In the genomic region with DNA sequence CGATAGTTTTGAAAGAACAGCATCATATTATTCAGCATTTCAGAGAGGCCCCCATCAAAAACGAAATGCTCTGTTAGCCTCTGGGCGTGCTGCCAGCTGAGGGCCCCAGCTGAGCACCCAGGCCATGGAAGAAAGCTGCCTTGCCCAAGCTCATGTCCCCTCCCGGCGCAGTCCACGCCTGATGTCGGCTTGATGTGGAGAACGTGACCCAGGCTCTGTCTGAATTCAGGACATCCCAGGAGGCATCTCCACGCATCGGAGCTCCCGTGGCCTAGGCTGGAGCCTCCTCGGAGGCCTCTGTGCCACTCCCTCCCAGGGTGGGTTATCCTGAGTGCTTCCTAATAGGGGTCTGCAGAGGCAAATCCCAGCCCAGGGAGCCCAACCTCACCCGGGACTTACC, we compare ENCODE assay signal across 19 cellular contexts.
DNase-seq lines count a peak whose midpoint lies in the region; ATAC-seq, FAIRE-seq and TF ChIP-seq lines count a peak whose summit lies in the region.
"Had no signal": no experiment of that assay in that cellular context is flagged by ENCODE, and none has a peak within 500 bp of the region (broad histone marks: within the 10 kb centered on the region; RNA-seq: fewer than 3 reads in every experiment).

No MANE protein-coding gene starts in this region.

- H3K36me3 ChIP-seq in H1 (ENCODE audit: control insufficient read depth in 2 of 4, insufficient read depth in 4 of 4, low read length in 3 of 4) (no peaks in the 10 kb centered on the region), trophoblast cell (ENCODE audit: control insufficient read depth in 1 of 2, insufficient read depth in 2 of 2, low read length in 2 of 2) (no peaks in the 10 kb centered on the region), esophagus squamous epithelium (no peaks in the 10 kb centered on the region)
- H3K36me3 ChIP-seq: HAP-1 had no signal

- H3K23me2 ChIP-seq in H1 (ENCODE audit: low read depth, low read length): no peaks in the 10 kb centered on the region

- no peak overlapping the region for H2AK5ac ChIP-seq in H1 (ENCODE audit: low read depth, low read length)
- H2AK5ac ChIP-seq in trophoblast cell (ENCODE audit: low read length): no peak overlapping the region

- H3K79me1 ChIP-seq in H1 (ENCODE audit: low read depth, low read length): no peaks in the 10 kb centered on the region
- no peaks in the 10 kb centered on the region for H3K79me1 ChIP-seq in trophoblast cell (ENCODE audit: low read length)

- TF ChIP-seq CTCF in H1 (IDR thresholded peaks at IDR 0.05; ENCODE audit: control extremely low read depth in 1 of 3, insufficient read depth in 1 of 3, low read depth in 1 of 3, low read length in 3 of 3) (no peak), esophagus squamous epithelium (IDR thresholded peaks at IDR 0.05) (no peak)

- H3K4me1 Mint-ChIP-seq in activated naive CD8-positive, alpha-beta T cell treated with anti-CD3 and anti-CD28 coated beads, Interleukin-2, amount 10 ng/mL, durations not matched to agents 7 days and 5 days: no peaks in the 10 kb centered on the region
- no peaks in the 10 kb centered on the region for H3K4me1 Mint-ChIP-seq in activated naive CD8-positive, alpha-beta T cell treated with anti-CD3 and anti-CD28 coated beads, Interleukin-2, amount 50 U/mL, for 24 hours
- no peaks in the 10 kb centered on the region for H3K4me1 Mint-ChIP-seq in activated CD4-positive, alpha-beta T cell treated with anti-CD3 and anti-CD28 coated beads, Interleukin-2, amount 10 ng/mL, durations not matched to agents 7 days and 5 days
- H3K4me1 Mint-ChIP-seq: B cell had no signal

- no peak overlapping the region for H3K4me3 Mint-ChIP-seq in activated naive CD8-positive, alpha-beta T cell treated with anti-CD3 and anti-CD28 coated beads, Interleukin-2, amount 10 ng/mL, durations not matched to agents 7 days and 5 days
- H3K4me3 Mint-ChIP-seq in activated naive CD8-positive, alpha-beta T cell treated with anti-CD3 and anti-CD28 coated beads, Interleukin-2, amount 50 U/mL, for 24 hours: no peak overlapping the region
- H3K4me3 Mint-ChIP-seq in activated CD4-positive, alpha-beta T cell treated with anti-CD3 and anti-CD28 coated beads, Interleukin-2, amount 10 ng/mL, durations not matched to agents 7 days and 5 days: no peak overlapping the region
- H3K4me3 Mint-ChIP-seq: B cell; CD4-positive, alpha-beta T cell had no signal

- no peak overlapping the region for H2BK20ac ChIP-seq in H1 (ENCODE audit: low read length)

- peak overlapping the region; percentile 24 for H3K27ac Mint-ChIP-seq in activated naive CD8-positive, alpha-beta T cell treated with anti-CD3 and anti-CD28 coated beads, Interleukin-2, amount 10 ng/mL, durations not matched to agents 7 days and 5 days
- H3K27ac Mint-ChIP-seq in activated naive CD8-positive, alpha-beta T cell treated with anti-CD3 and anti-CD28 coated beads, Interleukin-2, amount 50 U/mL, for 24 hours: no peak overlapping the region
- H3K27ac Mint-ChIP-seq in activated CD4-positive, alpha-beta T cell treated with anti-CD3 and anti-CD28 coated beads, Interleukin-2, amount 10 ng/mL, durations not matched to agents 7 days and 5 days: no peak overlapping the region
- H3K27ac Mint-ChIP-seq: B cell; CD4-positive, alpha-beta T cell had no signal

- H3K23ac ChIP-seq in H1 (ENCODE audit: insufficient read length) (no peak overlapping the region), trophoblast cell (ENCODE audit: low read length) (peak overlapping the region; percentile 44)

- H3K4me3 ChIP-seq in H1 (ENCODE audit: extremely low read depth in 1 of 4, insufficient read depth in 2 of 4, low read depth in 3 of 4, low read length in 4 of 4) (no peak overlapping the region), trophoblast cell (ENCODE audit: low read depth, low read length) (no peak overlapping the region), esophagus squamous epithelium (no peak overlapping the region)
- H3K4me3 ChIP-seq: GM12878, HAP-1 had no signal

- H3K9ac ChIP-seq in H1 (replicated peaks in 1 of 4; ENCODE audit: extremely low read depth in 1 of 4, low read depth in 3 of 4, low read length in 3 of 4): no peak overlapping the region
- H3K9ac ChIP-seq in trophoblast cell (ENCODE audit: low read length): peak overlapping the region; percentile 3

- H4K20me1 ChIP-seq in H1 (replicated peaks in 1 of 2; ENCODE audit: control insufficient read depth in 1 of 2, insufficient read depth in 2 of 2, low read length in 2 of 2): no peaks in the 10 kb centered on the region

- no peaks in the 10 kb centered on the region for H3K36me3 Mint-ChIP-seq in activated naive CD8-positive, alpha-beta T cell treated with anti-CD3 and anti-CD28 coated beads, Interleukin-2, amount 10 ng/mL, durations not matched to agents 7 days and 5 days
- H3K36me3 Mint-ChIP-seq in activated naive CD8-positive, alpha-beta T cell treated with anti-CD3 and anti-CD28 coated beads, Interleukin-2, amount 50 U/mL, for 24 hours (ENCODE audit: low read depth): no peaks in the 10 kb centered on the region
- no peaks in the 10 kb centered on the region for H3K36me3 Mint-ChIP-seq in activated CD4-positive, alpha-beta T cell treated with anti-CD3 and anti-CD28 coated beads, Interleukin-2, amount 10 ng/mL, durations not matched to agents 7 days and 5 days (ENCODE audit: low read depth)

- H2BK5ac ChIP-seq in H1 (ENCODE audit: low read depth, low read length) (no peak overlapping the region), trophoblast cell (ENCODE audit: low read depth, low read length, poor library complexity) (no peak overlapping the region)

- H3K18ac ChIP-seq in H1 (ENCODE audit: extremely low read depth, low read length) (no peak overlapping the region; the same call in 1 of the 2 replicates), trophoblast cell (ENCODE audit: low read length) (no peak overlapping the region)

- intact Hi-C loops in esophagus squamous epithelium (cut with DNase I): no loop called here

- peaks cover 23% of the 10 kb centered on the region for H3K27me3 Mint-ChIP-seq in activated naive CD8-positive, alpha-beta T cell treated with anti-CD3 and anti-CD28 coated beads, Interleukin-2, amount 10 ng/mL, durations not matched to agents 7 days and 5 days
- peaks cover 2% of the 10 kb centered on the region for H3K27me3 Mint-ChIP-seq in activated naive CD8-positive, alpha-beta T cell treated with anti-CD3 and anti-CD28 coated beads, Interleukin-2, amount 50 U/mL, for 24 hours
- peaks cover 5% of the 10 kb centered on the region for H3K27me3 Mint-ChIP-seq in activated CD4-positive, alpha-beta T cell treated with anti-CD3 and anti-CD28 coated beads, Interleukin-2, amount 10 ng/mL, durations not matched to agents 7 days and 5 days
- H3K27me3 Mint-ChIP-seq: CD4-positive, alpha-beta T cell had no signal

- H4K5ac ChIP-seq in H1 (ENCODE audit: insufficient read length, low read depth, low read length): no peak overlapping the region

- H3K27ac ChIP-seq in H1 (ENCODE audit: low read depth, low read length) (no peak overlapping the region), trophoblast cell (ENCODE audit: low read depth, low read length) (no peak overlapping the region), esophagus squamous epithelium (no peak overlapping the region)

- TF ChIP-seq EP300 in H1 (IDR thresholded peaks at IDR 0.05; ENCODE audit: borderline replicate concordance in 1 of 2, low read depth in 2 of 2, low read length in 2 of 2): no peak

- H3K14ac ChIP-seq in H1 (ENCODE audit: insufficient read length) (no peak overlapping the region), trophoblast cell (ENCODE audit: low read length) (no peak overlapping the region)

- H2BK120ac ChIP-seq in H1 (replicated peaks; ENCODE audit: low read depth, low read length): no peak overlapping the region
- H2BK120ac ChIP-seq in trophoblast cell (ENCODE audit: insufficient read depth, low read length, poor library complexity): no peak overlapping the region

- WGBS in H1 (ENCODE audit: extremely low coverage in 1 of 2, insufficient coverage in 1 of 2, insufficient read length in 1 of 2, insufficient replicate concordance in 2 of 2, low coverage in 1 of 2, low lambda C conversion rate in 2 of 2, missing lambda C conversion rate in 1 of 2), 2 experiments: 79% methylated on average over 9 of the region's 13 CpGs; no CpG with 5 or more reads in 1 of the 2 experiments
- WGBS in trophoblast cell (ENCODE audit: extremely low coverage, insufficient coverage, insufficient read length): no CpG with 5 or more reads among the region's 13 CpGs
- WGBS in esophagus squamous epithelium, 2 donors: 45 to 82% methylated on average over 2 to 9 of the region's 13 CpGs

- ATAC-seq in activated naive CD8-positive, alpha-beta T cell treated with anti-CD3 and anti-CD28 coated beads, Interleukin-2, amount 10 ng/mL, durations not matched to agents 7 days and 5 days (ENCODE audit: low read depth): no peak
- ATAC-seq in activated naive CD8-positive, alpha-beta T cell treated with anti-CD3 and anti-CD28 coated beads, Interleukin-2, amount 50 U/mL, for 24 hours: no peak
- ATAC-seq: GM12878, HepG2 had no signal

- no peak overlapping the region for H4K12ac ChIP-seq in trophoblast cell (ENCODE audit: low read depth, low read length)

- H2BK12ac ChIP-seq in H1 (ENCODE audit: low read depth, low read length) (no peak overlapping the region), trophoblast cell (ENCODE audit: low read length) (no peak overlapping the region)

- H3K9me3 ChIP-seq in H1 (ENCODE audit: insufficient read depth in 2 of 2, low read depth in 1 of 2, low read length in 1 of 2) (no peaks in the 10 kb centered on the region), trophoblast cell (ENCODE audit: insufficient read depth, low read depth, low read length) (no peaks in the 10 kb centered on the region), esophagus squamous epithelium (no peaks in the 10 kb centered on the region)
- H3K9me3 ChIP-seq: HAP-1 had no signal

- H4K91ac ChIP-seq in H1 (replicated peaks; ENCODE audit: insufficient read length, low read length) (no peak overlapping the region), trophoblast cell (ENCODE audit: low read depth, low read length) (no peak overlapping the region)

- H3K4me1 ChIP-seq in H1 (replicated peaks in 1 of 4; ENCODE audit: control insufficient read depth in 3 of 4, insufficient read depth in 4 of 4, low read length in 3 of 4) (no peaks in the 10 kb centered on the region), trophoblast cell (ENCODE audit: control insufficient read depth in 1 of 2, insufficient read depth in 2 of 2, low read length in 2 of 2) (no peaks in the 10 kb centered on the region), esophagus squamous epithelium (no peaks in the 10 kb centered on the region)
- H3K4me1 ChIP-seq: HAP-1 had no signal

- no peak for FAIRE-seq in H1 (lab: Jason Lieb, UNC)
- FAIRE-seq: GM12878, GM18507, HepG2, HTR-8/SVneo had no signal

- no peak for DNase-seq in activated naive CD8-positive, alpha-beta T cell treated with anti-CD3 and anti-CD28 coated beads, Interleukin-2, amount 10 ng/mL, durations not matched to agents 7 days and 5 days
- no peak for DNase-seq in activated naive CD8-positive, alpha-beta T cell treated with anti-CD3 and anti-CD28 coated beads, Interleukin-2, amount 50 U/mL, for 24 hours
- DNase-seq in NCI-H446 treated with DMSO at 0.1 percent for 48 hours (lab: John Stamatoyannopoulos, UW) (peak; percentile 42), H1 (ENCODE audit: low read depth in 1 of 2, low spot score in 2 of 2) (no peak), trophoblast cell (no peak), esophagus squamous epithelium (lab: John Stamatoyannopoulos, UW) (no peak)
- no peak for DNase-seq in activated CD4-positive, alpha-beta T cell treated with anti-CD3 and anti-CD28 coated beads, Interleukin-2, amount 10 ng/mL, durations not matched to agents 7 days and 5 days
- no peak for DNase-seq in activated CD4-positive, alpha-beta T cell treated with anti-CD3 and anti-CD28 coated beads for 4 hours
- DNase-seq: ACHN; C1 segment of cervical spinal cord; CD4-positive, alpha-beta T cell; DMS79; GOT3 had no signal

- no peak for TF ChIP-seq RAD21 in H1 (IDR thresholded peaks at IDR 0.05 in 1 of 2, conservative IDR thresholded peaks at IDR 0.05 in 1 of 2; ENCODE audit: low read depth in 2 of 2, low read length in 2 of 2)

- POLR2A ChIA-PET in activated naive CD8-positive, alpha-beta T cell treated with anti-CD3 and anti-CD28 coated beads, Interleukin-2, amount 10 ng/mL, durations not matched to agents 7 days and 5 days (lab: Charles Lee): no interaction called here
- POLR2A ChIA-PET in H1 (lab: Charles Lee; ENCODE audit: partially characterized antibody): no interaction called here
- POLR2A ChIA-PET in activated CD4-positive, alpha-beta T cell treated with anti-CD3 and anti-CD28 coated beads, Interleukin-2, amount 10 ng/mL, durations not matched to agents 7 days and 5 days (lab: Charles Lee): no interaction called here

- H3K56ac ChIP-seq in H1 (replicated peaks; ENCODE audit: insufficient read length, low read depth, low read length): no peak overlapping the region

- no peak for TF ChIP-seq POLR2A in H1 (IDR thresholded peaks at IDR 0.05; ENCODE audit: control extremely low read depth in 1 of 2, low read depth in 2 of 2, low read length in 2 of 2)
- no peak for TF ChIP-seq POLR2A in esophagus squamous epithelium (IDR thresholded peaks at IDR 0.05)

- no peak overlapping the region for H2BK15ac ChIP-seq in H1 (ENCODE audit: low read length)

- H4K8ac ChIP-seq in H1 (ENCODE audit: extremely low read depth, insufficient read depth, low read length) (no peak overlapping the region), trophoblast cell (ENCODE audit: low read depth, low read length) (no peak overlapping the region)

- no peaks in the 10 kb centered on the region for H3K9me3 Mint-ChIP-seq in activated naive CD8-positive, alpha-beta T cell treated with anti-CD3 and anti-CD28 coated beads, Interleukin-2, amount 10 ng/mL, durations not matched to agents 7 days and 5 days
- H3K9me3 Mint-ChIP-seq in activated naive CD8-positive, alpha-beta T cell treated with anti-CD3 and anti-CD28 coated beads, Interleukin-2, amount 50 U/mL, for 24 hours: no peaks in the 10 kb centered on the region
- H3K9me3 Mint-ChIP-seq in activated CD4-positive, alpha-beta T cell treated with anti-CD3 and anti-CD28 coated beads, Interleukin-2, amount 10 ng/mL, durations not matched to agents 7 days and 5 days: no peaks in the 10 kb centered on the region
- H3K9me3 Mint-ChIP-seq: CD4-positive, alpha-beta T cell had no signal

- H3K79me2 ChIP-seq in H1 (ENCODE audit: control insufficient read depth in 1 of 2, insufficient read depth in 2 of 2, low read length in 2 of 2) (no peaks in the 10 kb centered on the region), trophoblast cell (ENCODE audit: control insufficient read depth, insufficient read depth, low read length, poor library complexity) (no peaks in the 10 kb centered on the region)

- H2AFZ ChIP-seq in H1 (ENCODE audit: low read length) (0 out of 2 replicates have a peak overlapping the region, but pooled peaks have one; percentile 32), trophoblast cell (ENCODE audit: insufficient read depth, low read length, poor library complexity) (no peak overlapping the region)

- CTCF ChIA-PET in H1 (lab: Charles Lee; ENCODE audit: partially characterized antibody): no interaction called here
- CTCF ChIA-PET in activated CD4-positive, alpha-beta T cell treated with anti-CD3 and anti-CD28 coated beads, Interleukin-2, amount 10 ng/mL, durations not matched to agents 7 days and 5 days (lab: Charles Lee): no interaction called here

- no peak overlapping the region for H3K4ac ChIP-seq in H1 (replicated peaks; ENCODE audit: insufficient read length, low read depth, low read length)
- H3K4ac ChIP-seq in trophoblast cell (ENCODE audit: low read depth, low read length): no peak overlapping the region

- H3K27me3 ChIP-seq in H1 (replicated peaks in 1 of 4; ENCODE audit: control insufficient read depth in 3 of 4, extremely low read depth in 1 of 4, insufficient read depth in 3 of 4, low read length in 3 of 4) (no peaks in the 10 kb centered on the region), trophoblast cell (ENCODE audit: insufficient read depth, low read length) (no peaks in the 10 kb centered on the region), esophagus squamous epithelium (no peaks in the 10 kb centered on the region)

- H3K4me2 ChIP-seq in H1 (ENCODE audit: insufficient read depth in 1 of 2, low read depth in 2 of 2, low read length in 2 of 2) (no peak overlapping the region), trophoblast cell (ENCODE audit: low read length) (no peak overlapping the region)
